1 cellular context compared by ENCODE assay signal in the genomic region with DNA sequence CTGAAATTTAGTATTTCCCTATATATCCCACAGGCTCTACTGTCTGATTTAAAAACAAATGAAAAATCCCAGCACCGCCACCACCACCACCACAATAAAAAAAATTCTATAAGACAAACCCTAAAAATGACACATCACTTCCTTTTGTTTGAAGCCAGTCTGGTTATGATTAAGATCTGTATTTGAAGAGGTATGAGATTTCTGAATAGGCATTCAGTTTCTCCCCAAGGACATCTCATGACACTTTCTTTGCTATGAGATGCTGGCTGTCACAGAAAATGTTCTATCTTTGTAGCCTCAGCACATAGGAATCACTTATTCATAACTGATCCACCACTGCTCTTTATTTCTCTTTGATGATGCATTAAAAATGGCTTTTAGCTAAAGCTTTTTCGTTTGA.
TF ChIP-seq lines count a peak whose summit lies in the region.

No MANE protein-coding gene starts in this region.

TF ChIP-seq in GM12878, 131 proteins besides CTCF, POLR2A, EP300 and RAD21 (continued from another document):
- TF ChIP-seq ZNF592 (IDR thresholded peaks at IDR 0.05) (no peak), HDGF (IDR thresholded peaks at IDR 0.05) (no peak), MTA2 (IDR thresholded peaks at IDR 0.05; ENCODE audit: low read depth) (0 out of 2 replicates have a peak, but pooled peaks have one; percentile 12), NRF1 (conservative IDR thresholded peaks at IDR 0.05; ENCODE audit: low read depth, low read length) (no peak)
TF ChIP-seq in GM12878: peak in this region for 3.
